In the genomic region with DNA sequence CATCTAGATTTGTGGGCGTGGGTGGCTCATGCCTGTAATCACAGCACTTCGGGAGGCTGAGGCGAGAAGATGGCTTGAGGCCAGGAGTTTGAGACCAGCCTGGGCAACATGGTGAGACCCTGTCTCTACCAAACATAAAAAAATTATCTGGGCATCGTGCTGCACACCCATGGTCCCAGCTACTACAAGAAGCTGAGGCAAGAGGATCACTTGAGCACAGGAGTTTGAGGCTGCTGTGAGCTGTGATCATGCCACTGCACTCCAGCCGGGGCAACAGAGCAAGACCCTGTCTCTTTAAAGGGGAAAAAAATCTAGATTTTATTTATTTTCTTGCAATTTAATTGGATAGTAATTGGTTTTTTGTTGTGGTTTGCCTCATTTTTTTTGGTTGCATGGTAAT, we compare ENCODE assay signal across 2 cellular contexts.
TF ChIP-seq lines count a peak whose summit lies in the region.

No MANE protein-coding gene starts in this region.

TF ChIP-seq in HepG2, 621 proteins besides CTCF, POLR2A, EP300 and RAD21:
- TF ChIP-seq ELF4 (CRISPR knock-in tag; IDR thresholded peaks at IDR 0.05; ENCODE audit: borderline replicate concordance) (no peak), ZNF749 (CRISPR knock-in tag; IDR thresholded peaks at IDR 0.05; ENCODE audit: borderline replicate concordance) (no peak), NR2C2 (CRISPR knock-in tag; IDR thresholded peaks at IDR 0.05; ENCODE audit: borderline replicate concordance) (no peak), ZNF121 (CRISPR knock-in tag; IDR thresholded peaks at IDR 0.05) (peak; percentile 44; the same call in 1 of the 2 replicates), MBD4 (IDR thresholded peaks at IDR 0.05; ENCODE audit: borderline replicate concordance, low read length) (no peak), CREBL2 (CRISPR knock-in tag; IDR thresholded peaks at IDR 0.05; ENCODE audit: borderline replicate concordance) (no peak), SALL2 (CRISPR knock-in tag; IDR thresholded peaks at IDR 0.05) (no peak)

TF ChIP-seq in WTC11, 78 proteins besides CTCF, POLR2A, EP300 and RAD21:
- TF ChIP-seq ZNF121 (CRISPR knock-in tag; IDR thresholded peaks at IDR 0.05) (peak; percentile 57; the same call in 1 of the 2 replicates), E2F1 (CRISPR knock-in tag; IDR thresholded peaks at IDR 0.05) (no peak)
